In the genomic region with DNA sequence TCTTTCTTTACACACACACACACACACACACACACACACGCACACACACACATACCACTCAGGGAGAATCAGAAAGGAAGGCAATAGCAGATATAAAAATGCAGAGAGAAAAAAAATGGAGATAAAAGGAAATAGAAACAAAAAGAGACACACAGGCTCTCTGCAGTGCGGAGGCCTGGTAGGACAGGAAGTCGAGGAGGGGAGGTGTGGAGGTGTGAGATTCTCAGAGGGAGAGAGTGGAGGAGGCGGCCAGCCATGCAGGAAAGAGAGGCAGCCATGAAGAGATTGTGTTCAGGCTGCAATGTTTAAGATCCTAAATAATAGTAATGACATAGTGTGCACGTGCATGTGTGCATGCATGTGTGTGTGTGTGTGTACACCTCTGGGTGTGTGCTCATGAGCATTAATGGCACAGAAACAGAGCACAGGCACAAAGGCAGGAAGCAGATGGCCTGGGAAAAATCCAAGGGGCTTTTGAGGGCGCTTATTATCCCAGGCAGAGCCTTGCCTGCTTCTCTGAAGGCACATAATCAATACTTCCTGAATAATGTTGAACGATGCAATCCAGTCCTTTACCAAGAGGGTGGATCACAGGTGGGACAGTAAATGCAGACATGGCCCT, we compare ENCODE assay signal across 10 cellular contexts.
DNase-seq lines count a peak whose midpoint lies in the region; ATAC-seq and TF ChIP-seq lines count a peak whose summit lies in the region.
"Had no signal": no experiment of that assay in that cellular context is flagged by ENCODE, and none has a peak within 500 bp of the region (broad histone marks: within the 10 kb centered on the region; RNA-seq: fewer than 3 reads in every experiment).

No MANE protein-coding gene starts in this region.

- no peak for ATAC-seq in HG02973 (IDR thresholded peaks at IDR 0.05; ENCODE audit: unreplicated experiment)
- ATAC-seq: A549 had no signal

- no peaks in the 10 kb centered on the region for H3K9me3 Mint-ChIP-seq in brain

- H3K4me3 Mint-ChIP-seq in brain: peak overlapping the region in 2 of 5 experiments; percentile 4 to 7

- peaks cover 11% of the 10 kb centered on the region for H3K4me1 Mint-ChIP-seq in brain

- H3K4me3 ChIP-seq in Loucy (ENCODE audit: low read length, poor library complexity, severe bottlenecking): no peak overlapping the region
- H3K4me3 ChIP-seq: A549 had no signal

- peak overlapping the region; percentile 18 for H3K9ac ChIP-seq in Loucy (ENCODE audit: low read depth, low read length, poor library complexity, severe bottlenecking)

- H3K9me2 ChIP-seq in Loucy (replicated peaks; ENCODE audit: low read depth, low read length): no peaks in the 10 kb centered on the region

- H3K79me2 ChIP-seq in Loucy (ENCODE audit: insufficient read depth, low read length): no peaks in the 10 kb centered on the region

- no peaks in the 10 kb centered on the region for H3K36me3 Mint-ChIP-seq in brain

- H3K9me3 ChIP-seq in Loucy (ENCODE audit: insufficient read depth, low read depth, low read length): no peaks in the 10 kb centered on the region
- H3K9me3 ChIP-seq: A549 had no signal

- peak overlapping the region; percentile 20 to 88 (median 65) for H3K27ac Mint-ChIP-seq in brain

- DNase-seq in NCI-H2227 (lab: John Stamatoyannopoulos, UW; ENCODE audit: unreplicated experiment): peak; percentile 9
- DNase-seq in NCI-H2227 treated with DMSO at 0.1 percent for 48 hours (lab: John Stamatoyannopoulos, UW): no peak
- peak; percentile 25 for DNase-seq in stimulated activated CD4-positive, alpha-beta T cell treated with anti-CD3 and anti-CD28 coated beads, Interleukin-1b, Interleukin-23, amount 100 ng/mL, for 48 hours
- DNase-seq in NCI-H2171 (lab: John Stamatoyannopoulos, UW): no peak
- no peak for DNase-seq in ACHN
- DNase-seq: amniotic stem cell had no signal

- no peaks in the 10 kb centered on the region for H3K36me3 ChIP-seq in Loucy (ENCODE audit: insufficient read depth, low read length)

- H3K27me3 Mint-ChIP-seq in brain: peaks cover 6% of the 10 kb centered on the region

- H3K4me2 ChIP-seq in Loucy (ENCODE audit: low read depth, low read length, poor library complexity, severe bottlenecking): peak overlapping the region; percentile 52
- H3K4me2 ChIP-seq: A549 had no signal

- peak overlapping the region; percentile 65 for H2AFZ ChIP-seq in Loucy (ENCODE audit: low read length)

- no peaks in the 10 kb centered on the region for H3K27me3 ChIP-seq in Loucy (ENCODE audit: insufficient read depth, low read length, poor library complexity, severe bottlenecking)

- in situ Hi-C loops in ACHN (cut with HindIII; ENCODE audit: low pct_ligation_motif_present, low pct_unique_long_range_greater_than_20kb, low sequenced_read_pairs): no loop called here

- H3K4me1 ChIP-seq in Loucy (ENCODE audit: insufficient read depth, low read length, poor library complexity, severe bottlenecking): peaks cover 20% of the 10 kb centered on the region
- H3K4me1 ChIP-seq: A549 had no signal

- TF ChIP-seq CTCF in Loucy (conservative IDR thresholded peaks at IDR 0.05; ENCODE audit: low read length) (no peak), brain (conservative IDR thresholded peaks at IDR 0.05) (no peak)

- no peaks in the 10 kb centered on the region for H4K20me1 ChIP-seq in Loucy (ENCODE audit: insufficient read depth, low read length, poor library complexity, severe bottlenecking)

- no peaks in the 10 kb centered on the region for H3F3A ChIP-seq in Loucy (ENCODE audit: low read depth)

Comparison
In these comparisons a context has a peak if more than half of its experiments do, and no peak if none do; other contexts are left out.
1. DNase-seq: peak in NCI-H2227 (single experiment) and stimulated activated CD4-positive, alpha-beta T cell treated with anti-CD3 and anti-CD28 coated beads, Interleukin-1b, Interleukin-23, amount 100 ng/mL, for 48 hours (single experiment); none in NCI-H2227 treated with DMSO at 0.1 percent for 48 hours (single experiment), NCI-H2171 (single experiment) and ACHN (single experiment).